ENCODE assay signal across 8 cellular contexts in the genomic region with DNA sequence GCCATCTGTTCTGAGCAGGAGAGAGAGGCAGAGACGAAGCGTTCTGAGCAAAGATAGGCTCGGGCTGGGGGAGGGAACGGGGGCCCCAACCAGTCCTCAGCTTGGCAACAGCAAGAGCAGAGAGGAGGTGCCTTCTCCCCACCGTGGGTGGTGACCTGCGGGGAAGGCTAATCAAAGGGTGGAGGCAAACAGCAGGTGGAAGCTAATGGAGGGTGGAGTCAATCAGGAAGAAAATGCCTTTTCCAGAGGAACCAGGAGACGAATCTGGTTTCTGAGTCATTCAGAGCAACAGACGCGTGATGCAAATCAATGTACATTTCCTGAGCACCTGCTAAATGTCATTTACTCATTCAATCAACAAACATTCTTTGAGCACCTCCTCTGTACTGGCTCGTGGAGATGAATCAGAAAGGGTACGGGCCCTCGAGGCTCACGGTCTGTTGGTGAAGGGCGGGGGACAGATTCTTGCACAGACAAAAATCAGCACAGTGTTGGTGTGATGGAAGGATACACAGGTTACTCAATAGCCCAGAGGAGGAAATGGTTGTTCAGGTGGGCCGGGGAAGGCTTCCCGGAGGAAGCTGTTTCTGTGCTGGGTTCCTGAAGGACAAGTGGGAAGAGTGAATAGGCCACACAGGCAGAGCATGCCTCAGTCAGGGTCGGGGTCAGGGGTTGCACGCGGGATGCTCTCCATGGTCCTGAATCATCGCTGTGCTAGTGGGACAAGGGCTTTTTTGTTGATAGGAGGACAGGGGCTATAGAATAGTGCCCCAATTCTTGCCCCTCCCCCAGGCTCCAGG. TPM values are rescaled to one million over a fixed set of nuclear protein-coding genes. Genes with fewer than 3 reads are reported as not detected.
DNase-seq lines count a peak whose midpoint lies in the region; ATAC-seq, FAIRE-seq and TF ChIP-seq lines count a peak whose summit lies in the region.

No MANE protein-coding gene starts in this region.

- peaks cover 30% of the 10 kb centered on the region for H3K27me3 Mint-ChIP-seq in WTC11 (ENCODE audit: low read depth)

- no peak overlapping the region for H3K4me3 ChIP-seq in A673 (ENCODE audit: low read depth, low read length, poor library complexity, severe bottlenecking)

- peaks cover 10% of the 10 kb centered on the region for H3K27me3 ChIP-seq in A673 (replicated peaks; ENCODE audit: insufficient read depth, low read depth, low read length, poor library complexity)

- no peaks in the 10 kb centered on the region for H3K9me3 Mint-ChIP-seq in WTC11

- H3K4me1 Mint-ChIP-seq in WTC11: peaks cover 12% of the 10 kb centered on the region

- intact Hi-C loops in A673 (cut with micrococcal nuclease; ENCODE audit: unreplicated experiment): no loop called here

- ATAC-seq in WTC11 (peak; percentile 97), HG03439 (IDR thresholded peaks at IDR 0.05; ENCODE audit: unreplicated experiment) (no peak)

- no peak overlapping the region for H3K27ac ChIP-seq in A673 (ENCODE audit: low read depth, low read length, poor library complexity, severe bottlenecking)

- no peaks in the 10 kb centered on the region for H3K36me3 Mint-ChIP-seq in WTC11

- H3K27ac Mint-ChIP-seq in WTC11: no peak overlapping the region

- H3K9me3 ChIP-seq in A673 (ENCODE audit: low read depth, low read length, poor library complexity, severe bottlenecking): no peaks in the 10 kb centered on the region

- H3K36me3 ChIP-seq in A673 (ENCODE audit: insufficient read depth, low read length, poor library complexity, severe bottlenecking): no peaks in the 10 kb centered on the region

- POLR2A ChIA-PET in A673 (lab: Charles Lee; ENCODE audit: low non-redundant PET): no interaction called here
- POLR2A ChIA-PET in HEK293T (lab: Yijun Ruan, JAX): no interaction called here
- POLR2A ChIA-PET in WTC11 (lab: Charles Lee): interaction anchor here (0.6 kb wide), 1 partner anchor 35 kb away, joined by 3 read pairs; no protein-coding TSS in a partner anchor

- TF ChIP-seq CTCF in A673 (conservative IDR thresholded peaks at IDR 0.05; ENCODE audit: low read depth, low read length): no peak
- TF ChIP-seq CTCF in WTC11 (IDR thresholded peaks at IDR 0.05): no peak

- BruUV-seq in A673 (replicated peaks; lab: Mats Ljungman, UMichigan): no TSS peak

- H3K4me1 ChIP-seq in A673 (ENCODE audit: insufficient read depth, low read length, poor library complexity, severe bottlenecking): no peaks in the 10 kb centered on the region

- DNase-seq in A673 (ENCODE audit: low spot score) (peak; percentile 54), HEK293T (ENCODE audit: extremely low spot score) (peak; percentile 61), WTC11 (ENCODE audit: low spot score) (peak; percentile 91), NCI-H1105 (lab: John Stamatoyannopoulos, UW) (no peak), NK-92 (lab: John Stamatoyannopoulos, UW; ENCODE audit: unreplicated experiment) (no peak)
- no peak for DNase-seq in activated effector memory CD4-positive, alpha-beta T cell treated with anti-CD3 and anti-CD28 coated beads, Interleukin-2, amount 50 U/mL, for 16 hours

- H3K4me3 Mint-ChIP-seq in WTC11: no peak overlapping the region

- CTCF ChIA-PET in A673 (lab: Charles Lee) (no interaction called here), HEK293T (lab: Yijun Ruan, JAX) (no interaction called here), WTC11 (lab: Charles Lee) (no interaction called here)

- FAIRE-seq in islet of Langerhans (lab: Jason Lieb, UNC): peak; percentile 95

TF ChIP-seq in HEK293T, 16 proteins besides CTCF, POLR2A, EP300 and RAD21:
- no peak for TF ChIP-seq HDGF (IDR thresholded peaks at IDR 0.05; ENCODE audit: borderline replicate concordance)
- no peak for TF ChIP-seq ZNF384 (IDR thresholded peaks at IDR 0.05)
- TF ChIP-seq L3MBTL2 (conservative IDR thresholded peaks at IDR 0.05): no peak
- no peak for TF ChIP-seq SP1 (IDR thresholded peaks at IDR 0.05)
- no peak for TF ChIP-seq TARDBP (IDR thresholded peaks at IDR 0.05)
- TF ChIP-seq CTBP1 (IDR thresholded peaks at IDR 0.05; ENCODE audit: borderline replicate concordance): no peak
- no peak for TF ChIP-seq FOXA1 (IDR thresholded peaks at IDR 0.05)
- TF ChIP-seq NFRKB (IDR thresholded peaks at IDR 0.05): no peak

TF ChIP-seq in WTC11, 78 proteins besides CTCF, POLR2A, EP300 and RAD21 (continues in another document):
- TF ChIP-seq FOXK1 (CRISPR knock-in tag; IDR thresholded peaks at IDR 0.05) (peak; percentile 89), CREB1 (CRISPR knock-in tag; IDR thresholded peaks at IDR 0.05) (0 out of 2 replicates have a peak, but pooled peaks have one; percentile 72), CBFB (CRISPR knock-in tag; IDR thresholded peaks at IDR 0.05; ENCODE audit: low read depth) (no peak), TEAD1 (CRISPR knock-in tag; IDR thresholded peaks at IDR 0.05) (peak; percentile 94)
- TF ChIP-seq, protein P1, sequence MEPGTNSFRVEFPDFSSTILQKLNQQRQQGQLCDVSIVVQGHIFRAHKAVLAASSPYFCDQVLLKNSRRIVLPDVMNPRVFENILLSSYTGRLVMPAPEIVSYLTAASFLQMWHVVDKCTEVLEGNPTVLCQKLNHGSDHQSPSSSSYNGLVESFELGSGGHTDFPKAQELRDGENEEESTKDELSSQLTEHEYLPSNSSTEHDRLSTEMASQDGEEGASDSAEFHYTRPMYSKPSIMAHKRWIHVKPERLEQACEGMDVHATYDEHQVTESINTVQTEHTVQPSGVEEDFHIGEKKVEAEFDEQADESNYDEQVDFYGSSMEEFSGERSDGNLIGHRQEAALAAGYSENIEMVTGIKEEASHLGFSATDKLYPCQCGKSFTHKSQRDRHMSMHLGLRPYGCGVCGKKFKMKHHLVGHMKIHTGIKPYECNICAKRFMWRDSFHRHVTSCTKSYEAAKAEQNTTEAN (CRISPR knock-in tag; IDR thresholded peaks at IDR 0.05): peak; percentile 88; the same call in 1 of the 2 replicates
- TF ChIP-seq, protein P2, sequence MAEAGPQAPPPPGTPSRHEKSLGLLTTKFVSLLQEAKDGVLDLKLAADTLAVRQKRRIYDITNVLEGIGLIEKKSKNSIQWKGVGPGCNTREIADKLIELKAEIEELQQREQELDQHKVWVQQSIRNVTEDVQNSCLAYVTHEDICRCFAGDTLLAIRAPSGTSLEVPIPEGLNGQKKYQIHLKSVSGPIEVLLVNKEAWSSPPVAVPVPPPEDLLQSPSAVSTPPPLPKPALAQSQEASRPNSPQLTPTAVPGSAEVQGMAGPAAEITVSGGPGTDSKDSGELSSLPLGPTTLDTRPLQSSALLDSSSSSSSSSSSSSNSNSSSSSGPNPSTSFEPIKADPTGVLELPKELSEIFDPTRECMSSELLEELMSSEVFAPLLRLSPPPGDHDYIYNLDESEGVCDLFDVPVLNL (CRISPR knock-in tag; IDR thresholded peaks at IDR 0.05; ENCODE audit: borderline replicate concordance, low read depth): no peak
- TF ChIP-seq, protein P3, sequence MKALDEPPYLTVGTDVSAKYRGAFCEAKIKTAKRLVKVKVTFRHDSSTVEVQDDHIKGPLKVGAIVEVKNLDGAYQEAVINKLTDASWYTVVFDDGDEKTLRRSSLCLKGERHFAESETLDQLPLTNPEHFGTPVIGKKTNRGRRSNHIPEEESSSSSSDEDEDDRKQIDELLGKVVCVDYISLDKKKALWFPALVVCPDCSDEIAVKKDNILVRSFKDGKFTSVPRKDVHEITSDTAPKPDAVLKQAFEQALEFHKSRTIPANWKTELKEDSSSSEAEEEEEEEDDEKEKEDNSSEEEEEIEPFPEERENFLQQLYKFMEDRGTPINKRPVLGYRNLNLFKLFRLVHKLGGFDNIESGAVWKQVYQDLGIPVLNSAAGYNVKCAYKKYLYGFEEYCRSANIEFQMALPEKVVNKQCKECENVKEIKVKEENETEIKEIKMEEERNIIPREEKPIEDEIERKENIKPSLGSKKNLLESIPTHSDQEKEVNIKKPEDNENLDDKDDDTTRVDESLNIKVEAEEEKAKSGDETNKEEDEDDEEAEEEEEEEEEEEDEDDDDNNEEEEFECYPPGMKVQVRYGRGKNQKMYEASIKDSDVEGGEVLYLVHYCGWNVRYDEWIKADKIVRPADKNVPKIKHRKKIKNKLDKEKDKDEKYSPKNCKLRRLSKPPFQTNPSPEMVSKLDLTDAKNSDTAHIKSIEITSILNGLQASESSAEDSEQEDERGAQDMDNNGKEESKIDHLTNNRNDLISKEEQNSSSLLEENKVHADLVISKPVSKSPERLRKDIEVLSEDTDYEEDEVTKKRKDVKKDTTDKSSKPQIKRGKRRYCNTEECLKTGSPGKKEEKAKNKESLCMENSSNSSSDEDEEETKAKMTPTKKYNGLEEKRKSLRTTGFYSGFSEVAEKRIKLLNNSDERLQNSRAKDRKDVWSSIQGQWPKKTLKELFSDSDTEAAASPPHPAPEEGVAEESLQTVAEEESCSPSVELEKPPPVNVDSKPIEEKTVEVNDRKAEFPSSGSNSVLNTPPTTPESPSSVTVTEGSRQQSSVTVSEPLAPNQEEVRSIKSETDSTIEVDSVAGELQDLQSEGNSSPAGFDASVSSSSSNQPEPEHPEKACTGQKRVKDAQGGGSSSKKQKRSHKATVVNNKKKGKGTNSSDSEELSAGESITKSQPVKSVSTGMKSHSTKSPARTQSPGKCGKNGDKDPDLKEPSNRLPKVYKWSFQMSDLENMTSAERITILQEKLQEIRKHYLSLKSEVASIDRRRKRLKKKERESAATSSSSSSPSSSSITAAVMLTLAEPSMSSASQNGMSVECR (CRISPR knock-in tag; IDR thresholded peaks at IDR 0.05; ENCODE audit: borderline replicate concordance): peak; percentile 92
- TF ChIP-seq, protein P4, sequence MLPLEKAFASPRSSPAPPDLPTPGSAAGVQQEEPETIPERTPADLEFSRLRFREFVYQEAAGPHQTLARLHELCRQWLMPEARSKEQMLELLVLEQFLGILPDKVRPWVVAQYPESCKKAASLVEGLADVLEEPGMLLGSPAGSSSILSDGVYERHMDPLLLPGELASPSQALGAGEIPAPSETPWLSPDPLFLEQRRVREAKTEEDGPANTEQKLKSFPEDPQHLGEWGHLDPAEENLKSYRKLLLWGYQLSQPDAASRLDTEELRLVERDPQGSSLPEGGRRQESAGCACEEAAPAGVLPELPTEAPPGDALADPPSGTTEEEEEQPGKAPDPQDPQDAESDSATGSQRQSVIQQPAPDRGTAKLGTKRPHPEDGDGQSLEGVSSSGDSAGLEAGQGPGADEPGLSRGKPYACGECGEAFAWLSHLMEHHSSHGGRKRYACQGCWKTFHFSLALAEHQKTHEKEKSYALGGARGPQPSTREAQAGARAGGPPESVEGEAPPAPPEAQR (CRISPR knock-in tag; IDR thresholded peaks at IDR 0.05): no peak

RNA-seq across cellular contexts. Expression of a gene that starts 5.7 kb away (rescaled TPM):
- total RNA-seq in A673 (2021) (not detected in 2 replicates), WTC11 (2021) (0.87 to 1.4 TPM (median 1.3 TPM) in 3 replicates)

RNA-seq across cellular contexts. Expression of a gene that starts 59.2 kb away (rescaled TPM):
- total RNA-seq in A673 (2021): not detected in 2 replicates
- not detected in 3 replicates for total RNA-seq in WTC11 (2021)

Comparison
In these comparisons a context has a peak if more than half of its experiments do, and no peak if none do; other contexts are left out.
1. DNase-seq: peak in A673 (single experiment), HEK293T (single experiment) and WTC11 (single experiment); none in NCI-H1105 (single experiment), NK-92 (single experiment) and activated effector memory CD4-positive, alpha-beta T cell treated with anti-CD3 and anti-CD28 coated beads, Interleukin-2, amount 50 U/mL, for 16 hours (single experiment).